In the genomic region with DNA sequence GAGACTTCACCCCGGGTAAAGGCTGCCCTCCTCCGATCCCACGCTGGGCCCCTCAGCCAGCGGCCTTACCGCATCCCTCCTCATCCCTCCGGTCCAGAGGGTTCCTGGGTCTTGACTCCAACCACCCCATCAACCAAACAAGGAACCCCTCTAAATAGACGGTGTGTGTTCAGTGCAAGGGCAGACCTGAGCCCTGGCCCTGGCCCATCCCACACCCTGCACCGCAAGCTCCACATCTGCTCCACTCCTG, we compare ENCODE assay signal across 19 cellular contexts. TPM values are rescaled to one million over a fixed set of nuclear protein-coding genes. Genes with fewer than 3 reads are reported as not detected.
DNase-seq lines count a peak whose midpoint lies in the region; ATAC-seq and TF ChIP-seq lines count a peak whose summit lies in the region.
"Had no signal": no experiment of that assay in that cellular context is flagged by ENCODE, and none has a peak within 500 bp of the region (broad histone marks: within the 10 kb centered on the region; RNA-seq: fewer than 3 reads in every experiment).

No MANE protein-coding gene starts in this region.

- H3K36me3 ChIP-seq in body of pancreas (replicated peaks in 1 of 2; ENCODE audit: insufficient read depth in 1 of 2, low read depth in 2 of 2) (no peaks in the 10 kb centered on the region), suprapubic skin (no peaks in the 10 kb centered on the region)

- CTCF ChIA-PET in activated naive CD4-positive, alpha-beta T cell treated with anti-CD3 and anti-CD28 coated beads for 36 hours (lab: Charles Lee): no interaction called here

- 67 to 74% methylated on average over 7 to 8 of the region's 8 CpGs for WGBS in body of pancreas, 2 donors
- 68% methylated on average over 8 of the region's 8 CpGs for WGBS in suprapubic skin

- TF ChIP-seq CTCF in body of pancreas (IDR thresholded peaks at IDR 0.05) (no peak), suprapubic skin (IDR thresholded peaks at IDR 0.05) (no peak)

- peaks cover 9% of the 10 kb centered on the region for H3K4me1 Mint-ChIP-seq in activated naive CD4-positive, alpha-beta T cell treated with anti-CD3 and anti-CD28 coated beads for 36 hours (ENCODE audit: low read depth)

- peak overlapping the region in 3 of 4 donors; percentile 66 to 83 (median 81) for H3K27ac ChIP-seq in body of pancreas
- peak overlapping the region; percentile 80 for H3K27ac ChIP-seq in layer of hippocampus (ENCODE audit: low read depth, low read length)
- peak overlapping the region; percentile 92 for H3K27ac ChIP-seq in substantia nigra (ENCODE audit: low read depth, low read length, poor library complexity, severe bottlenecking)
- no peak overlapping the region for H3K27ac ChIP-seq in suprapubic skin
- H3K27ac ChIP-seq: A549, KMS-11 had no signal

- H3K4me1 ChIP-seq in body of pancreas (peaks cover 41% of the 10 kb centered on the region), suprapubic skin (peaks cover 27% of the 10 kb centered on the region)

- H3K4me3 ChIP-seq in body of pancreas: no peak overlapping the region
- no peak overlapping the region for H3K4me3 ChIP-seq in suprapubic skin

- TF ChIP-seq POLR2A in body of pancreas (IDR thresholded peaks at IDR 0.05): no peak
- TF ChIP-seq POLR2A in suprapubic skin (IDR thresholded peaks at IDR 0.05): no peak

- no peak for DNase-seq in activated naive CD4-positive, alpha-beta T cell treated with anti-CD3 and anti-CD28 coated beads for 36 hours
- no peak for DNase-seq in activated naive CD4-positive, alpha-beta T cell treated with Interleukin-2 at 50 U/mL for 16 hours
- DNase-seq in body of pancreas (no peak), substantia nigra (lab: John Stamatoyannopoulos, UW) (no peak), SHP77 (lab: John Stamatoyannopoulos, UW) (no peak), suprapubic skin (ENCODE audit: low spot score in 2 of 2) (no peak)
- DNase-seq: activated CD4-positive, alpha-beta T cell treated with anti-CD3 and anti-CD28 coated beads for 1 hour; activated T-cell treated with anti-CD3 and anti-CD28 coated beads for 4 hours; effector CD4-positive, alpha-beta T cell; foreskin fibroblast; stimulated activated CD4-positive, alpha-beta T cell treated with anti-CD3 and anti-CD28 coated beads, Interleukin-4, amount 100 ng/mL, for 24 hours; stimulated activated naive B cell treated with anti-CD40 and anti-IgM and Interleukin-4, amounts not matched to agents 10 μg/mL and 1 μg/mL and 100 μg/mL, for 72 hours; SW 1271 had no signal

- no peak overlapping the region for H3K27ac Mint-ChIP-seq in activated naive CD4-positive, alpha-beta T cell treated with anti-CD3 and anti-CD28 coated beads for 36 hours
- H3K27ac Mint-ChIP-seq: stimulated activated naive B cell treated with anti-CD40 and anti-IgM and Interleukin-4, amounts not matched to agents 10 μg/mL and 1 μg/mL and 100 μg/mL, for 72 hours had no signal

- no peak for TF ChIP-seq EP300 in suprapubic skin (IDR thresholded peaks at IDR 0.05)

- no peaks in the 10 kb centered on the region for H3K36me3 Mint-ChIP-seq in activated naive CD4-positive, alpha-beta T cell treated with anti-CD3 and anti-CD28 coated beads for 36 hours (ENCODE audit: low read depth)
- H3K36me3 Mint-ChIP-seq: stimulated activated naive B cell treated with anti-CD40 and anti-IgM and Interleukin-4, amounts not matched to agents 10 μg/mL and 1 μg/mL and 100 μg/mL, for 72 hours had no signal

- ATAC-seq in body of pancreas (no peak), GM19397 (IDR thresholded peaks at IDR 0.05; ENCODE audit: unreplicated experiment) (no peak)
- ATAC-seq: stimulated activated naive B cell treated with anti-CD40 and anti-IgM and Interleukin-4, amounts not matched to agents 10 μg/mL and 1 μg/mL and 100 μg/mL, for 72 hours had no signal

- peaks cover 34% of the 10 kb centered on the region for H3K27me3 Mint-ChIP-seq in activated naive CD4-positive, alpha-beta T cell treated with anti-CD3 and anti-CD28 coated beads for 36 hours (ENCODE audit: low read depth)

- H3K27me3 ChIP-seq in body of pancreas: no peaks in the 10 kb centered on the region
- peaks cover 2% of the 10 kb centered on the region for H3K27me3 ChIP-seq in layer of hippocampus (ENCODE audit: control insufficient read depth, insufficient read depth, low read length)
- H3K27me3 ChIP-seq in suprapubic skin: peaks cover 77% of the 10 kb centered on the region

- H3K9me3 Mint-ChIP-seq in activated naive CD4-positive, alpha-beta T cell treated with anti-CD3 and anti-CD28 coated beads for 36 hours: peaks cover 4% of the 10 kb centered on the region

- H3K9me3 ChIP-seq in body of pancreas (no peaks in the 10 kb centered on the region), suprapubic skin (no peaks in the 10 kb centered on the region)

- intact Hi-C loops in activated naive CD4-positive, alpha-beta T cell treated with anti-CD3 and anti-CD28 coated beads for 36 hours (cut with micrococcal nuclease): no loop called here
- intact Hi-C loops in body of pancreas (cut with DNase I): no loop called here

- peak overlapping the region; percentile 23 for H3K4me3 Mint-ChIP-seq in activated naive CD4-positive, alpha-beta T cell treated with anti-CD3 and anti-CD28 coated beads for 36 hours

RNA-seq across cellular contexts. Expression of gene KIF1A, which starts 1.8 kb away (rescaled TPM):
- total RNA-seq in activated naive CD4-positive, alpha-beta T cell treated with anti-CD3 and anti-CD28 coated beads for 36 hours: 1 to 10 TPM; 8.4 TPM
- total RNA-seq in body of pancreas (10 to 100 TPM; 51.9 to 79.1 TPM), suprapubic skin (10 to 100 TPM in 1 of 4 donors, 1 to 10 TPM in 3; 2.9 to 15.9 (median 3.2) TPM)

RNA-seq across cellular contexts. Expression of gene AGXT, which starts 50.4 kb away (rescaled TPM):
- not detected for total RNA-seq in activated naive CD4-positive, alpha-beta T cell treated with anti-CD3 and anti-CD28 coated beads for 36 hours
- total RNA-seq in body of pancreas (1 to 10 TPM in 1 of 2 donors, not detected in 1; 1.6 TPM), suprapubic skin (under 1 TPM in 1 of 4 donors, not detected in 3; 0.80 TPM)
- total RNA-seq: NCI-H460, right cardiac atrium had no signal
